In genomic region chr4:164731827-164732474, GRCh38 we compare ENCODE assay signal across 8 cellular contexts. TPM values are rescaled to one million over a fixed set of nuclear protein-coding genes. Genes with fewer than 3 reads are reported as not detected.
DNase-seq lines count a peak whose midpoint lies in the region; ATAC-seq, FAIRE-seq and TF ChIP-seq lines count a peak whose summit lies in the region.

No MANE protein-coding gene starts in this region.

- H3K9me3 Mint-ChIP-seq in Caco-2 (ENCODE audit: unreplicated experiment): no peaks in the 10 kb centered on the region
- no peaks in the 10 kb centered on the region for H3K9me3 Mint-ChIP-seq in activated naive CD8-positive, alpha-beta T cell treated with anti-CD3 and anti-CD28 coated beads, Interleukin-2, amount 50 U/mL, for 24 hours

- peak; percentile 37 to 63 for DNase-seq in Caco-2
- DNase-seq in GM19239 (ENCODE audit: insufficient read length, low spot score): peak; percentile 35
- DNase-seq in SJCRH30: peak; percentile 9 to 60
- peak; percentile 49 for DNase-seq in activated naive CD8-positive, alpha-beta T cell treated with anti-CD3 and anti-CD28 coated beads, Interleukin-2, amount 50 U/mL, for 24 hours
- DNase-seq in left ventricle myocardium inferior: peak; percentile 14
- no peak for DNase-seq in sigmoid colon
- no peak for DNase-seq in NCI-H2029 treated with DMSO at 0.1 percent for 48 hours (lab: John Stamatoyannopoulos, UW)

- TF ChIP-seq EP300 in sigmoid colon (IDR thresholded peaks at IDR 0.05): no peak

- no peaks in the 10 kb centered on the region for H3K4me1 Mint-ChIP-seq in Caco-2 (ENCODE audit: low read depth, unreplicated experiment)
- H3K4me1 Mint-ChIP-seq in activated naive CD8-positive, alpha-beta T cell treated with anti-CD3 and anti-CD28 coated beads, Interleukin-2, amount 50 U/mL, for 24 hours: peaks cover 2% of the 10 kb centered on the region

- H3K4me1 ChIP-seq in Caco-2 (no peaks in the 10 kb centered on the region), SJCRH30 (no peaks in the 10 kb centered on the region), left ventricle myocardium inferior (peaks cover 5% of the 10 kb centered on the region), sigmoid colon (no peaks in the 10 kb centered on the region)

- CTCF ChIA-PET in Caco-2 (lab: Charles Lee): interaction anchor here (0.9 kb wide), 1 partner anchor 27 kb away, joined by 3 read pairs; no protein-coding TSS in a partner anchor

- no peaks in the 10 kb centered on the region for H3K36me3 Mint-ChIP-seq in Caco-2 (ENCODE audit: insufficient read depth, unreplicated experiment)
- H3K36me3 Mint-ChIP-seq in activated naive CD8-positive, alpha-beta T cell treated with anti-CD3 and anti-CD28 coated beads, Interleukin-2, amount 50 U/mL, for 24 hours (ENCODE audit: low read depth): no peaks in the 10 kb centered on the region

- BruUV-seq in Caco-2 (replicated peaks; lab: Mats Ljungman, UMichigan): no TSS peak

- H3K27ac Mint-ChIP-seq in Caco-2 (ENCODE audit: unreplicated experiment): no peak overlapping the region
- no peak overlapping the region for H3K27ac Mint-ChIP-seq in activated naive CD8-positive, alpha-beta T cell treated with anti-CD3 and anti-CD28 coated beads, Interleukin-2, amount 50 U/mL, for 24 hours

- no peak for TF ChIP-seq POLR2A in sigmoid colon (IDR thresholded peaks at IDR 0.05)

- peak; percentile 72 for ATAC-seq in HG03439 (IDR thresholded peaks at IDR 0.05; ENCODE audit: unreplicated experiment)
- no peak for ATAC-seq in activated naive CD8-positive, alpha-beta T cell treated with anti-CD3 and anti-CD28 coated beads, Interleukin-2, amount 50 U/mL, for 24 hours

- no peak overlapping the region for H3K4me3 Mint-ChIP-seq in Caco-2 (ENCODE audit: unreplicated experiment)
- H3K4me3 Mint-ChIP-seq in activated naive CD8-positive, alpha-beta T cell treated with anti-CD3 and anti-CD28 coated beads, Interleukin-2, amount 50 U/mL, for 24 hours: no peak overlapping the region

- H3K27me3 ChIP-seq in Caco-2 (replicated peaks; ENCODE audit: control insufficient read depth, insufficient read depth, low read length): no peaks in the 10 kb centered on the region
- no peaks in the 10 kb centered on the region for H3K27me3 ChIP-seq in SJCRH30
- H3K27me3 ChIP-seq in left ventricle myocardium inferior (ENCODE audit: low read depth): no peaks in the 10 kb centered on the region
- no peaks in the 10 kb centered on the region for H3K27me3 ChIP-seq in sigmoid colon

- H3K4me3 ChIP-seq in Caco-2 (ENCODE audit: low read depth, low read length) (no peak overlapping the region), SJCRH30 (no peak overlapping the region), left ventricle myocardium inferior (no peak overlapping the region), sigmoid colon (no peak overlapping the region)

- peak; percentile 95 for FAIRE-seq in GM19239 (lab: Jason Lieb, UNC)

- H3K9me3 ChIP-seq in Caco-2: no peaks in the 10 kb centered on the region
- H3K9me3 ChIP-seq in SJCRH30 (replicated peaks): no peaks in the 10 kb centered on the region
- H3K9me3 ChIP-seq in left ventricle myocardium inferior (replicated peaks): no peaks in the 10 kb centered on the region
- H3K9me3 ChIP-seq in sigmoid colon: no peaks in the 10 kb centered on the region

- 15 to 32% methylated on average over 5 of the region's 5 CpGs for WGBS in sigmoid colon, 2 donors

- intact Hi-C loops in Caco-2 (cut with micrococcal nuclease; ENCODE audit: unreplicated experiment): loop anchor here (1.0 to 2.0 kb wide), 4 partner anchors 15 to 1177 kb away; no protein-coding TSS in a partner anchor
- intact Hi-C loops in left ventricle myocardium inferior (cut with micrococcal nuclease): loop anchor here (10.0 kb wide), 1 partner anchor 1177 kb away; no protein-coding TSS in a partner anchor
- intact Hi-C loops in sigmoid colon (cut with DNase I): loop anchor here (5.0 kb wide), 1 partner anchor 1180 kb away; no protein-coding TSS in a partner anchor

- TF ChIP-seq CTCF in Caco-2 (IDR thresholded peaks at IDR 0.05; ENCODE audit: insufficient read depth in 1 of 2, low read depth in 1 of 2, low read length in 1 of 2, severe bottlenecking in 1 of 2, unreplicated experiment in 1 of 2) (peak; percentile 78 to 84), left ventricle myocardium inferior (IDR thresholded peaks at IDR 0.05; ENCODE audit: borderline replicate concordance) (peak; percentile 80), sigmoid colon (IDR thresholded peaks at IDR 0.05) (peak; percentile 17 to 74 (median 50))

- H3K27me3 Mint-ChIP-seq in Caco-2 (ENCODE audit: insufficient read depth, unreplicated experiment): peaks cover 3% of the 10 kb centered on the region
- peaks cover 4% of the 10 kb centered on the region for H3K27me3 Mint-ChIP-seq in activated naive CD8-positive, alpha-beta T cell treated with anti-CD3 and anti-CD28 coated beads, Interleukin-2, amount 50 U/mL, for 24 hours

- no peak overlapping the region for H3K27ac ChIP-seq in SJCRH30
- no peak overlapping the region for H3K27ac ChIP-seq in left ventricle myocardium inferior (replicated peaks)
- H3K27ac ChIP-seq in sigmoid colon: no peak overlapping the region

- H3K36me3 ChIP-seq in Caco-2 (ENCODE audit: control insufficient read depth, insufficient read depth, low read length): no peaks in the 10 kb centered on the region
- no peaks in the 10 kb centered on the region for H3K36me3 ChIP-seq in SJCRH30
- H3K36me3 ChIP-seq in left ventricle myocardium inferior: no peaks in the 10 kb centered on the region
- H3K36me3 ChIP-seq in sigmoid colon: no peaks in the 10 kb centered on the region

- POLR2A ChIA-PET in Caco-2 (lab: Charles Lee): no interaction called here

RNA-seq across cellular contexts. Expression of gene SMIM31, which starts 22.0 kb away (rescaled TPM):
- total RNA-seq in Caco-2 (2022): not detected in 2 replicates
- total RNA-seq in SJCRH30 (2014; rRNA removed; shearing (Covaris generic)): not detected in 2 replicates
- total RNA-seq in left ventricle myocardium inferior: not detected
- total RNA-seq in sigmoid colon: not detected
- 10 to 100 TPM in 2 of 3 donors, 1 to 10 TPM in 1; 6.5 to 80.5 (median 39.0) TPM for polyA plus RNA-seq in sigmoid colon

Comparison
In these comparisons a context has a peak if more than half of its experiments do, and no peak if none do; other contexts are left out.
1. DNase-seq: peak in Caco-2 (2 of 2), GM19239 (single experiment), SJCRH30 (2 of 2), activated naive CD8-positive, alpha-beta T cell treated with anti-CD3 and anti-CD28 coated beads, Interleukin-2, amount 50 U/mL, for 24 hours (single experiment) and left ventricle myocardium inferior (single experiment); none in sigmoid colon (single experiment) and NCI-H2029 treated with DMSO at 0.1 percent for 48 hours (single experiment).
2. Peak in every context shown above with its lines, with median percentiles within 50 percentile points of each other: CTCF ChIP-seq.